In the genomic region with DNA sequence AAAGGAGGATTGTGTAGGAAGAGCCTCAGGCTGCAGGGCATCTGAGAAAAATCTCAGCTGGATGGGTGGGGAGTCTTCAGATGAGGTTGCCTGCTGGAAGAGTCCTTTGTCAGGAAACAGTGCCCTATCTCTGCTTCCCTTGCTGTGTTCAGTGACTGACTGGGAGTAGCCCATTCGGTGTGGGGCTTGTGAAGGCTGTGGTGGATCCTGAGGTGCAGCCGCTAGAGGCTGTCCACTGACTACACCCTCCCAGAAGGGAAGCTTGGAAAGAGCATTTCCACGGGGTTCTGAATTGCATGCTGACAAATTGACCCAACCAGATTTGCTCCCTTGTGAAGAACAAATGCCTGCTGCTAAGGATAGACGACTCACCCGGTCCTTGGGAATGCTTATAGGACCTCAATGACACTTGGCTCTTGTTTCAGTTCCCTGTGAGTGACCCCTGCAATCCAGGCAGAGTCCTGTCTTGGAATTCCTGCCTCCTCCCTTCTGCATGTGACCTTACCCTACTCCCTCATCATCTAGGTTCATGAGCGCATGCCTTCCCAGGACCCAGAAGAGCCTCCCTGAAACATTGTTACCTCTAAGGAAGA, we compare ENCODE assay signal across 1 cellular context.
TF ChIP-seq lines count a peak whose summit lies in the region.

No MANE protein-coding gene starts in this region.

TF ChIP-seq in GM23338, 12 proteins besides CTCF, POLR2A, EP300 and RAD21 (continued from another document):
- TF ChIP-seq, protein P1, sequence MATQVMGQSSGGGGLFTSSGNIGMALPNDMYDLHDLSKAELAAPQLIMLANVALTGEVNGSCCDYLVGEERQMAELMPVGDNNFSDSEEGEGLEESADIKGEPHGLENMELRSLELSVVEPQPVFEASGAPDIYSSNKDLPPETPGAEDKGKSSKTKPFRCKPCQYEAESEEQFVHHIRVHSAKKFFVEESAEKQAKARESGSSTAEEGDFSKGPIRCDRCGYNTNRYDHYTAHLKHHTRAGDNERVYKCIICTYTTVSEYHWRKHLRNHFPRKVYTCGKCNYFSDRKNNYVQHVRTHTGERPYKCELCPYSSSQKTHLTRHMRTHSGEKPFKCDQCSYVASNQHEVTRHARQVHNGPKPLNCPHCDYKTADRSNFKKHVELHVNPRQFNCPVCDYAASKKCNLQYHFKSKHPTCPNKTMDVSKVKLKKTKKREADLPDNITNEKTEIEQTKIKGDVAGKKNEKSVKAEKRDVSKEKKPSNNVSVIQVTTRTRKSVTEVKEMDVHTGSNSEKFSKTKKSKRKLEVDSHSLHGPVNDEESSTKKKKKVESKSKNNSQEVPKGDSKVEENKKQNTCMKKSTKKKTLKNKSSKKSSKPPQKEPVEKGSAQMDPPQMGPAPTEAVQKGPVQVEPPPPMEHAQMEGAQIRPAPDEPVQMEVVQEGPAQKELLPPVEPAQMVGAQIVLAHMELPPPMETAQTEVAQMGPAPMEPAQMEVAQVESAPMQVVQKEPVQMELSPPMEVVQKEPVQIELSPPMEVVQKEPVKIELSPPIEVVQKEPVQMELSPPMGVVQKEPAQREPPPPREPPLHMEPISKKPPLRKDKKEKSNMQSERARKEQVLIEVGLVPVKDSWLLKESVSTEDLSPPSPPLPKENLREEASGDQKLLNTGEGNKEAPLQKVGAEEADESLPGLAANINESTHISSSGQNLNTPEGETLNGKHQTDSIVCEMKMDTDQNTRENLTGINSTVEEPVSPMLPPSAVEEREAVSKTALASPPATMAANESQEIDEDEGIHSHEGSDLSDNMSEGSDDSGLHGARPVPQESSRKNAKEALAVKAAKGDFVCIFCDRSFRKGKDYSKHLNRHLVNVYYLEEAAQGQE (IDR thresholded peaks at IDR 0.05; ENCODE audit: unreplicated experiment), result no peak
- TF ChIP-seq STAT1 (IDR thresholded peaks at IDR 0.05; ENCODE audit: unreplicated experiment), result no peak
- no peak for TF ChIP-seq ZNF114 (CRISPR knock-in tag; IDR thresholded peaks at IDR 0.05)
- TF ChIP-seq, protein P2, sequence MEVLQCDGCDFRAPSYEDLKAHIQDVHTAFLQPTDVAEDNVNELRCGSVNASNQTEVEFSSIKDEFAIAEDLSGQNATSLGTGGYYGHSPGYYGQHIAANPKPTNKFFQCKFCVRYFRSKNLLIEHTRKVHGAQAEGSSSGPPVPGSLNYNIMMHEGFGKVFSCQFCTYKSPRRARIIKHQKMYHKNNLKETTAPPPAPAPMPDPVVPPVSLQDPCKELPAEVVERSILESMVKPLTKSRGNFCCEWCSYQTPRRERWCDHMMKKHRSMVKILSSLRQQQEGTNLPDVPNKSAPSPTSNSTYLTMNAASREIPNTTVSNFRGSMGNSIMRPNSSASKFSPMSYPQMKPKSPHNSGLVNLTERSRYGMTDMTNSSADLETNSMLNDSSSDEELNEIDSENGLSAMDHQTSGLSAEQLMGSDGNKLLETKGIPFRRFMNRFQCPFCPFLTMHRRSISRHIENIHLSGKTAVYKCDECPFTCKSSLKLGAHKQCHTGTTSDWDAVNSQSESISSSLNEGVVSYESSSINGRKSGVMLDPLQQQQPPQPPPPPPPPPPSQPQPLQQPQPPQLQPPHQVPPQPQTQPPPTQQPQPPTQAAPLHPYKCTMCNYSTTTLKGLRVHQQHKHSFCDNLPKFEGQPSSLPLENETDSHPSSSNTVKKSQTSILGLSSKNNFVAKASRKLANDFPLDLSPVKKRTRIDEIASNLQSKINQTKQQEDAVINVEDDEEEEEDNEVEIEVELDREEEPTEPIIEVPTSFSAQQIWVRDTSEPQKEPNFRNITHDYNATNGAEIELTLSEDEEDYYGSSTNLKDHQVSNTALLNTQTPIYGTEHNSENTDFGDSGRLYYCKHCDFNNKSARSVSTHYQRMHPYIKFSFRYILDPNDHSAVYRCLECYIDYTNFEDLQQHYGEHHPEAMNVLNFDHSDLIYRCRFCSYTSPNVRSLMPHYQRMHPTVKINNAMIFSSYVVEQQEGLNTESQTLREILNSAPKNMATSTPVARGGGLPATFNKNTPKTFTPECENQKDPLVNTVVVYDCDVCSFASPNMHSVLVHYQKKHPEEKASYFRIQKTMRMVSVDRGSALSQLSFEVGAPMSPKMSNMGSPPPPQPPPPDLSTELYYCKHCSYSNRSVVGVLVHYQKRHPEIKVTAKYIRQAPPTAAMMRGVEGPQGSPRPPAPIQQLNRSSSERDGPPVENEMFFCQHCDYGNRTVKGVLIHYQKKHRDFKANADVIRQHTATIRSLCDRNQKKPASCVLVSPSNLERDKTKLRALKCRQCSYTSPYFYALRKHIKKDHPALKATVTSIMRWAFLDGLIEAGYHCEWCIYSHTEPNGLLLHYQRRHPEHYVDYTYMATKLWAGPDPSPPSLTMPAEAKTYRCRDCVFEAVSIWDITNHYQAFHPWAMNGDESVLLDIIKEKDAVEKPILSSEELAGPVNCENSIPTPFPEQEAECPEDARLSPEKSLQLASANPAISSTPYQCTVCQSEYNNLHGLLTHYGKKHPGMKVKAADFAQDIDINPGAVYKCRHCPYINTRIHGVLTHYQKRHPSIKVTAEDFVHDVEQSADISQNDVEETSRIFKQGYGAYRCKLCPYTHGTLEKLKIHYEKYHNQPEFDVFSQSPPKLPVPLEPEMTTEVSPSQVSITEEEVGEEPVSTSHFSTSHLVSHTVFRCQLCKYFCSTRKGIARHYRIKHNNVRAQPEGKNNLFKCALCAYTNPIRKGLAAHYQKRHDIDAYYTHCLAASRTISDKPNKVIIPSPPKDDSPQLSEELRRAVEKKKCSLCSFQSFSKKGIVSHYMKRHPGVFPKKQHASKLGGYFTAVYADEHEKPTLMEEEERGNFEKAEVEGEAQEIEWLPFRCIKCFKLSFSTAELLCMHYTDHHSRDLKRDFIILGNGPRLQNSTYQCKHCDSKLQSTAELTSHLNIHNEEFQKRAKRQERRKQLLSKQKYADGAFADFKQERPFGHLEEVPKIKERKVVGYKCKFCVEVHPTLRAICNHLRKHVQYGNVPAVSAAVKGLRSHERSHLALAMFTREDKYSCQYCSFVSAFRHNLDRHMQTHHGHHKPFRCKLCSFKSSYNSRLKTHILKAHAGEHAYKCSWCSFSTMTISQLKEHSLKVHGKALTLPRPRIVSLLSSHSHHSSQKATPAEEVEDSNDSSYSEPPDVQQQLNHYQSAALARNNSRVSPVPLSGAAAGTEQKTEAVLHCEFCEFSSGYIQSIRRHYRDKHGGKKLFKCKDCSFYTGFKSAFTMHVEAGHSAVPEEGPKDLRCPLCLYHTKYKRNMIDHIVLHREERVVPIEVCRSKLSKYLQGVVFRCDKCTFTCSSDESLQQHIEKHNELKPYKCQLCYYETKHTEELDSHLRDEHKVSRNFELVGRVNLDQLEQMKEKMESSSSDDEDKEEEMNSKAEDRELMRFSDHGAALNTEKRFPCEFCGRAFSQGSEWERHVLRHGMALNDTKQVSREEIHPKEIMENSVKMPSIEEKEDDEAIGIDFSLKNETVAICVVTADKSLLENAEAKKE (CRISPR knock-in tag; IDR thresholded peaks at IDR 0.05), result no peak
- no peak for TF ChIP-seq CREB1 (CRISPR knock-in tag; IDR thresholded peaks at IDR 0.05; ENCODE audit: low read depth)
- TF ChIP-seq JUNB (IDR thresholded peaks at IDR 0.05; ENCODE audit: unreplicated experiment), result no peak
- no peak for TF ChIP-seq ZNF331 (CRISPR knock-in tag; IDR thresholded peaks at IDR 0.05; ENCODE audit: low read depth)
- no peak for TF ChIP-seq POLR2AphosphoS5 (IDR thresholded peaks at IDR 0.05; ENCODE audit: low read depth)
